In genomic region chr13:80164451-80164850, GRCh38 we compare ENCODE assay signal across 5 cellular contexts.
"Had no signal": no experiment of that assay in that cellular context is flagged by ENCODE, and none has a peak within 500 bp of the region (broad histone marks: within the 10 kb centered on the region; RNA-seq: fewer than 3 reads in every experiment).

No MANE protein-coding gene starts in this region.

- H3K4me3 Mint-ChIP-seq: GM23338, H9 had no signal

- H3K9me3 Mint-ChIP-seq: GM23338, H9 had no signal

- H3K4me3 ChIP-seq: GM23338, K562 had no signal

- H3K27ac Mint-ChIP-seq: GM23338, H9 had no signal

- DNase-seq: H9, HCEC 1CT, IMR-90 had no signal
